10 cellular contexts compared by ENCODE assay signal in the genomic region with DNA sequence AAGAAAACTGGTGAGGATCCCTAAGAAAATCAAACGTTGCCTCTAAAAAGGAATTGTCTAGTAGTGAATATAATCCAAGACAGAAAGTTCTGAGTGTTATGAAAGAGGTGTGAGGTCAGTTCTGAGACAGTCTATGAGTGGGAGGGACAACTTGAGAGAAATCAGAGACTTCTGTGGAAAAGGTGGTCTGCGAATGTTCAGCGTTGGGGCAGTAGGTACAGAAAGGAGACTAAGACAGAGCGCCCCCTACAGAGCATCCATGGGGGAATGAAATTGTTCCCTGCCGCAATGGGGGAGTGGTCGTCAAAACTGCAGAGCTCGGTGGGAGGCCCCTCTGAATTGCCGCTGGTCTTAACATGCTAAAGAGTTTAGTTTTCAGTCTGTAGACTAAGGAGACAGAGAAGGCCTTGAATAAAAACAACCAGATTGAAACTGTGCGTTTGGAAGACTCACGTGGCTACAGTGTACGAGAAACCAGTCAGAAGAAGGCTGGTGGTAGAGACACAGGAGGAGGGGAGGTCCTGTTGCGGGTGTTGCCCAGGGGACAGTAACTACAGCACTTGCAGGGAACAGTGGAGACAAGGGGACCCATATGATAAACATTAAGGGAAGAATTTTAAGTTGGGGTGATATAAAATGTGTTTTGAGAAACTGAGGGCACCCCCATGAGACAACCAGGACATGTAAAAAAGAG. TPM values are rescaled to one million over a fixed set of nuclear protein-coding genes. Genes with fewer than 3 reads are reported as not detected.
DNase-seq lines count a peak whose midpoint lies in the region; ATAC-seq and TF ChIP-seq lines count a peak whose summit lies in the region.
"Had no signal": no experiment of that assay in that cellular context is flagged by ENCODE, and none has a peak within 500 bp of the region (broad histone marks: within the 10 kb centered on the region; RNA-seq: fewer than 3 reads in every experiment).

No MANE protein-coding gene starts in this region.

- H3F3A ChIP-seq in SK-N-SH (replicated peaks; ENCODE audit: insufficient read depth) (peaks cover 4% of the 10 kb centered on the region), Loucy (ENCODE audit: low read depth) (no peaks in the 10 kb centered on the region)

- no peak for TF ChIP-seq EP300 in SK-N-SH (IDR thresholded peaks at IDR 0.05; ENCODE audit: borderline replicate concordance in 1 of 2, low read depth in 1 of 2, low read length in 1 of 2)

- H3K79me2 ChIP-seq in SK-N-SH (ENCODE audit: insufficient read depth) = peaks cover 91% of the 10 kb centered on the region
- H3K79me2 ChIP-seq in Loucy (ENCODE audit: insufficient read depth, low read length) = peaks cover 84% of the 10 kb centered on the region

- H3K9me2 ChIP-seq in SK-N-SH = no peaks in the 10 kb centered on the region
- H3K9me2 ChIP-seq in Loucy (replicated peaks; ENCODE audit: low read depth, low read length) = no peaks in the 10 kb centered on the region

- TF ChIP-seq CTCF in SK-N-SH (IDR thresholded peaks at IDR 0.05) = peak; percentile 49
- peak; percentile 87 for TF ChIP-seq CTCF in Loucy (conservative IDR thresholded peaks at IDR 0.05; ENCODE audit: low read length)
- peak; percentile 54 for TF ChIP-seq CTCF in epithelial cell of proximal tubule (conservative IDR thresholded peaks at IDR 0.05; ENCODE audit: low read depth, low read length)
- TF ChIP-seq CTCF in progenitor cell of endocrine pancreas (IDR thresholded peaks at IDR 0.05; ENCODE audit: unreplicated experiment) = peak; percentile 50

- H3K27ac ChIP-seq in SK-N-SH (ENCODE audit: low read depth in 2 of 2, low read length in 1 of 2) = no peak overlapping the region

- no peak overlapping the region for H3K4me3 ChIP-seq in SK-N-SH (ENCODE audit: low read depth in 2 of 2, low read length in 1 of 2)
- H3K4me3 ChIP-seq in Loucy (ENCODE audit: low read length, poor library complexity, severe bottlenecking) = peak overlapping the region; percentile 47
- no peak overlapping the region for H3K4me3 ChIP-seq in epithelial cell of proximal tubule (ENCODE audit: low read depth, low read length)

- H3K4me3 Mint-ChIP-seq in progenitor cell of endocrine pancreas (ENCODE audit: low read depth) = no peak overlapping the region
- H3K4me3 Mint-ChIP-seq: naive B cell had no signal

- CTCF ChIA-PET in SK-N-SH (lab: Yijun Ruan, JAX) = no interaction called here

- no peak for TF ChIP-seq RAD21 in SK-N-SH (IDR thresholded peaks at IDR 0.05; ENCODE audit: low read length)

- H3K36me3 ChIP-seq in SK-N-SH (replicated peaks in 1 of 2; ENCODE audit: control insufficient read depth in 1 of 2, insufficient read depth in 2 of 2, low read length in 1 of 2) = peaks cover 0 to 5% of the 10 kb centered on the region in 2 experiments
- no peaks in the 10 kb centered on the region for H3K36me3 ChIP-seq in Loucy (ENCODE audit: insufficient read depth, low read length)

- H3K27me3 ChIP-seq in SK-N-SH (ENCODE audit: insufficient read depth) = no peaks in the 10 kb centered on the region
- H3K27me3 ChIP-seq in Loucy (ENCODE audit: insufficient read depth, low read length, poor library complexity, severe bottlenecking) = no peaks in the 10 kb centered on the region

- H3K27me3 Mint-ChIP-seq in progenitor cell of endocrine pancreas = peaks cover 11% of the 10 kb centered on the region
- H3K27me3 Mint-ChIP-seq: naive B cell had no signal

- DNase-seq in SK-N-SH (no peak), epithelial cell of proximal tubule (ENCODE audit: low read depth) (no peak), progenitor cell of endocrine pancreas (ENCODE audit: low spot score, unreplicated experiment) (no peak), AML-193 (lab: John Stamatoyannopoulos, UW) (no peak), cerebellum (ENCODE audit: low spot score) (no peak)
- DNase-seq: naive B cell, NCI-H1930 had no signal

- H4K20me1 ChIP-seq in SK-N-SH (ENCODE audit: insufficient read depth) (peaks cover 20% of the 10 kb centered on the region), Loucy (ENCODE audit: insufficient read depth, low read length, poor library complexity, severe bottlenecking) (peaks cover 69% of the 10 kb centered on the region)

- H3K4me1 Mint-ChIP-seq in progenitor cell of endocrine pancreas (ENCODE audit: low read depth) = peaks cover 15% of the 10 kb centered on the region

- no peak overlapping the region for H3K9ac ChIP-seq in SK-N-SH
- H3K9ac ChIP-seq in Loucy (ENCODE audit: low read depth, low read length, poor library complexity, severe bottlenecking) = peak overlapping the region; percentile 19

- H3K4me1 ChIP-seq in SK-N-SH (ENCODE audit: control insufficient read depth in 1 of 2, insufficient read depth in 2 of 2, low read depth in 1 of 2, low read length in 1 of 2) = peaks cover 0 to 2% of the 10 kb centered on the region in 2 experiments; a peak in 2 of 4 replicates
- peaks cover 52% of the 10 kb centered on the region for H3K4me1 ChIP-seq in Loucy (ENCODE audit: insufficient read depth, low read length, poor library complexity, severe bottlenecking)

- ATAC-seq in SK-N-SH treated with all-trans-retinoic acid at 6 μM for 48 hours = no peak
- no peak for ATAC-seq in GM18498 (IDR thresholded peaks at IDR 0.05; ENCODE audit: unreplicated experiment)

- POLR2A ChIA-PET in SK-N-SH (lab: Yijun Ruan, JAX) = no interaction called here

- H3K36me3 Mint-ChIP-seq in progenitor cell of endocrine pancreas (ENCODE audit: insufficient read depth) = no peaks in the 10 kb centered on the region
- H3K36me3 Mint-ChIP-seq: naive B cell had no signal

- 97% methylated on average over 12 of the region's 12 CpGs for WGBS in SK-N-SH (ENCODE audit: low lambda C conversion rate)

- H3K27ac Mint-ChIP-seq in progenitor cell of endocrine pancreas = no peak overlapping the region
- H3K27ac Mint-ChIP-seq: naive B cell had no signal

- no peaks in the 10 kb centered on the region for H3K9me3 Mint-ChIP-seq in progenitor cell of endocrine pancreas (ENCODE audit: low read depth)
- H3K9me3 Mint-ChIP-seq: naive B cell had no signal

- H3K4me2 ChIP-seq in SK-N-SH (no peak overlapping the region), Loucy (ENCODE audit: low read depth, low read length, poor library complexity, severe bottlenecking) (peak overlapping the region; percentile 87)

- H2AFZ ChIP-seq in SK-N-SH (ENCODE audit: low read depth) (no peak overlapping the region), Loucy (ENCODE audit: low read length) (no peak overlapping the region)

- no peaks in the 10 kb centered on the region for H3K9me3 ChIP-seq in SK-N-SH
- no peaks in the 10 kb centered on the region for H3K9me3 ChIP-seq in Loucy (ENCODE audit: insufficient read depth, low read depth, low read length)

TF ChIP-seq in SK-N-SH, 30 proteins besides CTCF, POLR2A, EP300 and RAD21:
- TF ChIP-seq RXRA (IDR thresholded peaks at IDR 0.05; ENCODE audit: borderline replicate concordance, low read depth) (no peak), IRF3 (IDR thresholded peaks at IDR 0.05; ENCODE audit: low read depth, low read length) (no peak)
- TF ChIP-seq, protein P1, sequence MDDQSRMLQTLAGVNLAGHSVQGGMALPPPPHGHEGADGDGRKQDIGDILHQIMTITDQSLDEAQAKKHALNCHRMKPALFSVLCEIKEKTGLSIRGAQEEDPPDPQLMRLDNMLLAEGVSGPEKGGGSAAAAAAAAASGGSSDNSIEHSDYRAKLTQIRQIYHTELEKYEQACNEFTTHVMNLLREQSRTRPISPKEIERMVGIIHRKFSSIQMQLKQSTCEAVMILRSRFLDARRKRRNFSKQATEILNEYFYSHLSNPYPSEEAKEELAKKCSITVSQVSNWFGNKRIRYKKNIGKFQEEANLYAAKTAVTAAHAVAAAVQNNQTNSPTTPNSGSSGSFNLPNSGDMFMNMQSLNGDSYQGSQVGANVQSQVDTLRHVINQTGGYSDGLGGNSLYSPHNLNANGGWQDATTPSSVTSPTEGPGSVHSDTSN (IDR thresholded peaks at IDR 0.05) = no peak
TF ChIP-seq in SK-N-SH: peak in this region for 0.

TF ChIP-seq in SK-N-SH treated with all-trans-retinoic acid at 6 μM for 48 hours, 23 proteins besides CTCF, POLR2A, EP300 and RAD21:
- TF ChIP-seq ZC3H10 (CRISPR knock-in tag; IDR thresholded peaks at IDR 0.05) = no peak
- TF ChIP-seq ARNTL (CRISPR knock-in tag; IDR thresholded peaks at IDR 0.05; ENCODE audit: borderline replicate concordance, low read depth) = no peak
- TF ChIP-seq ESRRG (CRISPR knock-in tag; IDR thresholded peaks at IDR 0.05) = no peak
- TF ChIP-seq TOX (CRISPR knock-in tag; IDR thresholded peaks at IDR 0.05; ENCODE audit: borderline replicate concordance) = no peak
- no peak for TF ChIP-seq ZFP30 (CRISPR knock-in tag; IDR thresholded peaks at IDR 0.05)
- no peak for TF ChIP-seq CSDC2 (CRISPR knock-in tag; IDR thresholded peaks at IDR 0.05)
- no peak for TF ChIP-seq ZNF8 (CRISPR knock-in tag; IDR thresholded peaks at IDR 0.05)
- TF ChIP-seq ZNF565 (CRISPR knock-in tag; conservative IDR thresholded peaks at IDR 0.05; ENCODE audit: low read depth) = no peak
- no peak for TF ChIP-seq ZFP3 (CRISPR knock-in tag; IDR thresholded peaks at IDR 0.05)
- TF ChIP-seq SNAI2 (CRISPR knock-in tag; IDR thresholded peaks at IDR 0.05) = no peak
- no peak for TF ChIP-seq RARB (CRISPR knock-in tag; IDR thresholded peaks at IDR 0.05)
- TF ChIP-seq ZNF70 (CRISPR knock-in tag; IDR thresholded peaks at IDR 0.05) = no peak
- TF ChIP-seq, protein P2, sequence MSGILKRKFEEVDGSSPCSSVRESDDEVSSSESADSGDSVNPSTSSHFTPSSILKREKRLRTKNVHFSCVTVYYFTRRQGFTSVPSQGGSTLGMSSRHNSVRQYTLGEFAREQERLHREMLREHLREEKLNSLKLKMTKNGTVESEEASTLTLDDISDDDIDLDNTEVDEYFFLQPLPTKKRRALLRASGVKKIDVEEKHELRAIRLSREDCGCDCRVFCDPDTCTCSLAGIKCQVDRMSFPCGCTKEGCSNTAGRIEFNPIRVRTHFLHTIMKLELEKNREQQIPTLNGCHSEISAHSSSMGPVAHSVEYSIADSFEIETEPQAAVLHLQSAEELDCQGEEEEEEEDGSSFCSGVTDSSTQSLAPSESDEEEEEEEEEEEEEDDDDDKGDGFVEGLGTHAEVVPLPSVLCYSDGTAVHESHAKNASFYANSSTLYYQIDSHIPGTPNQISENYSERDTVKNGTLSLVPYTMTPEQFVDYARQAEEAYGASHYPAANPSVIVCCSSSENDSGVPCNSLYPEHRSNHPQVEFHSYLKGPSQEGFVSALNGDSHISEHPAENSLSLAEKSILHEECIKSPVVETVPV (CRISPR knock-in tag; IDR thresholded peaks at IDR 0.05) = no peak

RNA-seq across cellular contexts. Expression of gene TNIK, which starts 6.9 kb away (rescaled TPM):
- polyA plus RNA-seq in SK-N-SH (2012; rRNA removed) = 19.4 and 26.8 TPM in 2 replicates
- polyA plus RNA-seq in SK-N-SH (2012; cell fraction: cytosol; rRNA removed) = 19.5 and 21.3 TPM in 2 replicates
- 29.9 and 67.9 TPM in 2 replicates for polyA plus RNA-seq in SK-N-SH (2012; cell fraction: nucleus; rRNA removed)
- total RNA-seq in epithelial cell of proximal tubule = 3.1 and 11.8 TPM in 2 replicates
- total RNA-seq in progenitor cell of endocrine pancreas = 15.7 and 17.7 TPM in 2 replicates
- 74.9 TPM for total RNA-seq in cerebellum
